ENCODE assay signal across 9 cellular contexts in the genomic region with DNA sequence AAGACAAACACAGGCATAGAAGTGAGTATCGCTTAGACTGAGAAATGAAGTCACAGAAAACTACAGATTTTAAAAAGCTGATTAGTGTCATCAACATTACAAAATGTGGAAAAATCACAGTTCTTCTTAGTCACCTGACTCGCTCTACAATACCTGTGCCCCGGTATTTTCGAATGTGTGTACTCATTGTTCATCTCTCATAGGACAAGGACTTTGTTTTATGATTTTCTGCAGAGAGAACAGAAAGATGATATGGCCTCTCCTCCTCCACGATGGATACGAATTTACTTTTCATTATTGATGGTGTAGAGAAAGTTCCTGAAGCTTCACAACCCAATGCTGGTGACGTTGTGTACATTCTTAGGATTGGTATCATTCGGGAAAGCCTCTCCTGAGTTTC. TPM values are rescaled to one million over a fixed set of nuclear protein-coding genes. Genes with fewer than 3 reads are reported as not detected.
"Had no signal": no experiment of that assay in that cellular context is flagged by ENCODE, and none has a peak within 500 bp of the region (broad histone marks: within the 10 kb centered on the region; RNA-seq: fewer than 3 reads in every experiment).

No MANE protein-coding gene starts in this region.

- ATAC-seq: GM12878 had no signal

- DNase-seq: GDM1, GF-D8 had no signal

- FAIRE-seq: G401.6, GM12878, GM12891, GM12892, GM18507, GM19239 had no signal

- H3K4me3 ChIP-seq: GM12878 had no signal

RNA-seq across cellular contexts. Expression of a gene that starts 29.4 kb away (rescaled TPM):
- total RNA-seq: G401, GM12878 had no signal
